Comparison of ENCODE assay signal across 12 cellular contexts in the genomic region with DNA sequence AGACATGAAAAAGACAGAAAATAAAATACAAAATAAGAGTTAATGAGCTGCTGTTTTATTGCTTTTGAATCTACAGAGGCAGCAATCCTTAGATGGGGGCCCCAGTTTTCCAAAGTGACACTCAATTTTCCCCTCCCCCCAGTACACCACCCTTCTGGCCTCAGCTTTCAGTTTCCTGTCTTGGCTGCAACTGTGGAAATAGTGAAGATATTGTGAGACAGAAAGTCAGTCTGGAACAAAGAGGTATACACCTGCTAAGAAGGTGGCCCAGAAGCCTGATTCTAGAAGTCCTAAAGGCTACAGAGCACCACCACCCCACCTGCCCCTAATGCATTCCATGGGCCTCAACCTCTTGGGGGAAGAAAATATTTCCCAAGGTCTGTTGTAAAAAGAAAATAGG. TPM values are rescaled to one million over a fixed set of nuclear protein-coding genes. Genes with fewer than 3 reads are reported as not detected.
DNase-seq lines count a peak whose midpoint lies in the region; ATAC-seq and TF ChIP-seq lines count a peak whose summit lies in the region.
"Had no signal": no experiment of that assay in that cellular context is flagged by ENCODE, and none has a peak within 500 bp of the region (broad histone marks: within the 10 kb centered on the region; RNA-seq: fewer than 3 reads in every experiment).

No MANE protein-coding gene starts in this region.

- TF ChIP-seq CTCF in left ventricle myocardium inferior (IDR thresholded peaks at IDR 0.05; ENCODE audit: borderline replicate concordance) (no peak), left lung (IDR thresholded peaks at IDR 0.05) (no peak), upper lobe of left lung (IDR thresholded peaks at IDR 0.05) (no peak)

- ATAC-seq in left lung (peak; percentile 6), upper lobe of left lung (ENCODE audit: low FRiP score in 2 of 2) (no peak)

- H3K9me3 ChIP-seq in left ventricle myocardium inferior (replicated peaks), result no peaks in the 10 kb centered on the region
- H3K9me3 ChIP-seq in left lung, result no peaks in the 10 kb centered on the region
- H3K9me3 ChIP-seq in upper lobe of left lung, result no peaks in the 10 kb centered on the region
- H3K9me3 ChIP-seq in effector memory CD4-positive, alpha-beta T cell (ENCODE audit: control insufficient read depth, low read length), result no peaks in the 10 kb centered on the region

- peak overlapping the region; percentile 41 for H3K4me3 Mint-ChIP-seq in activated naive CD8-positive, alpha-beta T cell
- H3K4me3 Mint-ChIP-seq: activated B cell treated with CpG ODN at 0.5 μM for 24 hours; CD4-positive, alpha-beta memory T cell had no signal

- no peaks in the 10 kb centered on the region for H3K27me3 Mint-ChIP-seq in activated naive CD8-positive, alpha-beta T cell
- H3K27me3 Mint-ChIP-seq: CD4-positive, alpha-beta memory T cell had no signal

- H3K27ac ChIP-seq in left ventricle myocardium inferior (replicated peaks), result peak overlapping the region; percentile 86
- H3K27ac ChIP-seq in left lung, result peak overlapping the region; percentile 45 to 78
- peak overlapping the region in 3 of 4 donors; percentile 64 to 85 (median 67) for H3K27ac ChIP-seq in upper lobe of left lung
- no peak overlapping the region for H3K27ac ChIP-seq in effector memory CD4-positive, alpha-beta T cell (ENCODE audit: insufficient read depth, low read length, poor library complexity, severe bottlenecking)

- H3K27me3 ChIP-seq in left ventricle myocardium inferior (ENCODE audit: low read depth) (no peaks in the 10 kb centered on the region), left lung (no peaks in the 10 kb centered on the region), upper lobe of left lung (no peaks in the 10 kb centered on the region)
- H3K27me3 ChIP-seq in effector memory CD4-positive, alpha-beta T cell (replicated peaks; ENCODE audit: control insufficient read depth, insufficient read depth, low read length, poor library complexity, severe bottlenecking), result no peaks in the 10 kb centered on the region

- intact Hi-C loops in left ventricle myocardium inferior (cut with micrococcal nuclease) (no loop called here), cardiac septum (cut with DNase I) (no loop called here), left lung (cut with DNase I) (no loop called here)

- H3K9me3 Mint-ChIP-seq in activated naive CD8-positive, alpha-beta T cell (ENCODE audit: low read depth), result no peaks in the 10 kb centered on the region
- H3K9me3 Mint-ChIP-seq: activated B cell treated with CpG ODN at 0.5 μM for 24 hours; CD4-positive, alpha-beta memory T cell had no signal

- no peak for DNase-seq in left ventricle myocardium inferior
- no peak for DNase-seq in cardiac septum (ENCODE audit: low spot score)
- DNase-seq in left lung, result no peak
- DNase-seq in upper lobe of left lung, result no peak
- DNase-seq in germinal center (ENCODE audit: low spot score), result no peak
- no peak for DNase-seq in effector memory CD4-positive, alpha-beta T cell
- no peak for DNase-seq in ecto neural progenitor cell (ENCODE audit: low spot score)
- DNase-seq: activated B cell treated with CpG ODN at 0.5 μM for 24 hours; left cardiac atrium; stimulated activated naive CD4-positive, alpha-beta T cell had no signal

- no peak for TF ChIP-seq EP300 in upper lobe of left lung (IDR thresholded peaks at IDR 0.05)

- no peak overlapping the region for H3K27ac Mint-ChIP-seq in activated naive CD8-positive, alpha-beta T cell
- H3K27ac Mint-ChIP-seq: activated B cell treated with CpG ODN at 0.5 μM for 24 hours had no signal

- H3K36me3 Mint-ChIP-seq in activated naive CD8-positive, alpha-beta T cell, result no peaks in the 10 kb centered on the region
- H3K36me3 Mint-ChIP-seq: CD4-positive, alpha-beta memory T cell had no signal

- H3K4me1 ChIP-seq in left ventricle myocardium inferior (peaks cover 60% of the 10 kb centered on the region), left lung (peaks cover 20 to 62% of the 10 kb centered on the region in 2 donors), upper lobe of left lung (peaks cover 40 to 52% (median 46%) of the 10 kb centered on the region in 4 donors)
- H3K4me1 ChIP-seq in effector memory CD4-positive, alpha-beta T cell (ENCODE audit: control insufficient read depth, insufficient read depth, low read length, poor library complexity, severe bottlenecking), result peaks cover 5% of the 10 kb centered on the region

- H3K4me1 Mint-ChIP-seq in activated naive CD8-positive, alpha-beta T cell (ENCODE audit: low read depth), result peaks cover 22% of the 10 kb centered on the region

- TF ChIP-seq POLR2A in upper lobe of left lung (IDR thresholded peaks at IDR 0.05), result no peak

- H3K36me3 ChIP-seq in left ventricle myocardium inferior (no peaks in the 10 kb centered on the region), left lung (no peaks in the 10 kb centered on the region), upper lobe of left lung (no peaks in the 10 kb centered on the region)
- no peaks in the 10 kb centered on the region for H3K36me3 ChIP-seq in effector memory CD4-positive, alpha-beta T cell (ENCODE audit: control insufficient read depth, insufficient read depth, low read length)

- H3K4me3 ChIP-seq in left ventricle myocardium inferior (no peak overlapping the region), left lung (peak overlapping the region in 1 of 2 donors; percentile 47), upper lobe of left lung (no peak overlapping the region)
- no peak overlapping the region for H3K4me3 ChIP-seq in effector memory CD4-positive, alpha-beta T cell (ENCODE audit: insufficient read depth, low read depth, low read length, poor library complexity, severe bottlenecking)

RNA-seq across cellular contexts. Expression of a gene that starts 1.1 kb away (rescaled TPM):
- total RNA-seq in left ventricle myocardium inferior (4.9 TPM), cardiac septum (6.1 TPM), left lung (10 to 100 TPM; 12.7 to 18.0 TPM), upper lobe of left lung (10 to 100 TPM in 4 of 6 donors, 1 to 10 TPM in 2; 5.9 to 19.9 (median 13.6) TPM)
- total RNA-seq: activated B cell treated with CpG ODN at 0.5 μM for 24 hours had no signal

RNA-seq across cellular contexts. Expression of a gene that starts 10.2 kb away (rescaled TPM):
- total RNA-seq in left ventricle myocardium inferior (25.3 TPM), cardiac septum (30.3 TPM), left lung (10 to 100 TPM; 39.4 to 54.0 TPM), upper lobe of left lung (10 to 100 TPM in 5 of 6 donors, 1 to 10 TPM in 1; 9.4 to 49.1 (median 15.2) TPM)

RNA-seq across cellular contexts. Expression of a gene that starts 20.1 kb away (rescaled TPM):
- 0.44 TPM for total RNA-seq in left ventricle myocardium inferior
- total RNA-seq in cardiac septum, result 0.83 TPM
- total RNA-seq in left lung, result 1 to 10 TPM; 3.3 to 3.4 TPM
- 1 to 10 TPM in 3 of 6 donors, under 1 TPM in 3; 0.44 to 1.6 (median 0.98) TPM for total RNA-seq in upper lobe of left lung

RNA-seq across cellular contexts. Expression of a gene that starts 38.4 kb away (rescaled TPM):
- total RNA-seq in left ventricle myocardium inferior (19.4 TPM), cardiac septum (13.8 TPM), left lung (10 to 100 TPM; 11.4 to 13.1 TPM), upper lobe of left lung (10 to 100 TPM; 11.1 to 23.0 (median 14.5) TPM)
